In genomic region chr3:55453871-55454496, GRCh38 we compare ENCODE assay signal across 18 cellular contexts. TPM values are rescaled to one million over a fixed set of nuclear protein-coding genes. Genes with fewer than 3 reads are reported as not detected.
"Had no signal": no experiment of that assay in that cellular context is flagged by ENCODE, and none has a peak within 500 bp of the region (broad histone marks: within the 10 kb centered on the region; RNA-seq: fewer than 3 reads in every experiment).

No MANE protein-coding gene starts in this region.

- DNase-seq: activated CD4-positive, alpha-beta T cell treated with anti-CD3 and anti-CD28 coated beads for 1 hour; activated CD4-positive, alpha-beta T cell treated with anti-CD3 and anti-CD28 coated beads, Interleukin-2, amount 50 U/mL, for 48 hours; activated naive CD4-positive, alpha-beta T cell treated with anti-CD3 and anti-CD28 coated beads for 36 hours; activated naive CD8-positive, alpha-beta T cell treated with anti-CD3 and anti-CD28 coated beads, Interleukin-2, amount 50 U/mL, for 24 hours; dermis blood vessel endothelial cell; effector memory CD8-positive, alpha-beta T cell; heart left ventricle; immature natural killer cell; left colon; lower lobe of right lung; nucleus accumbens; right cardiac atrium; T1000; testis; upper lobe of left lung had no signal

- H3K4me3 ChIP-seq: heart left ventricle, lower lobe of right lung, testis, upper lobe of left lung had no signal

- H3K27me3 ChIP-seq: testis, upper lobe of left lung had no signal

- H3K27ac ChIP-seq: heart left ventricle, lower lobe of right lung, testis, upper lobe of left lung, VCaP had no signal

- ATAC-seq: activated naive CD8-positive, alpha-beta T cell treated with anti-CD3 and anti-CD28 coated beads, Interleukin-2, amount 50 U/mL, for 24 hours; effector memory CD8-positive, alpha-beta T cell; heart left ventricle; left colon; lower lobe of right lung; right cardiac atrium had no signal

- H3K4me1 ChIP-seq: heart left ventricle, lower lobe of right lung, testis had no signal

- H3K36me3 ChIP-seq: heart left ventricle, lower lobe of right lung, upper lobe of left lung had no signal

- H3K9me3 ChIP-seq: heart left ventricle, lower lobe of right lung, testis, upper lobe of left lung had no signal

- FAIRE-seq: astrocyte, frontal cortex had no signal

RNA-seq across cellular contexts. Expression of gene WNT5A, which starts 33.1 kb away (rescaled TPM):
- total RNA-seq: activated naive CD4-positive, alpha-beta T cell treated with anti-CD3 and anti-CD28 coated beads for 36 hours had no signal
- polyA plus RNA-seq: immature natural killer cell had no signal
